ENCODE assay signal across 18 cellular contexts in the genomic region with DNA sequence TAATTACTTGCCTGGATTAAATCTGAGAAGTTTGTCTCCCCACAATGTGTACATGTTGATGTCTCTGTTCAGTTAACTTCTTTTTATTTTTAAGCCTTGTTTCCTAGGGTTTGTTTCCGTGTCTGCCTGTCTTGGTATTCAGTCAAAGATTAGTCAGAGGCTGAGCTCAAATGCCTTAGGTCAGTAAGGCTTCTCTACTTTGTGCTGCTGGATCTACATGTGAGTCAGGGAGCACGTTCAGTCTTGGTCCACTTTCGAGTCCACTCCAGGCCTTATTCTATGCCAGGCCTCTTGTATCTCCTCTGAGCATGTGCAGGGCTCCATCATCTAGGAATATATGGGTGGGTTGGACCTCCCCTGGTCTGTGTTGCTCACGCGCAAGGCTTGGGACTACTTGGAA.
A peak's percentile ranks its signal among the peaks of the same experiment; 100 is the strongest.
DNase-seq lines count a peak whose midpoint lies in the region; ATAC-seq and TF ChIP-seq lines count a peak whose summit lies in the region.
"Had no signal": no experiment of that assay in that cellular context is flagged by ENCODE, and none has a peak within 500 bp of the region (broad histone marks: within the 10 kb centered on the region; RNA-seq: fewer than 3 reads in every experiment).

No MANE protein-coding gene starts in this region.

- H4K20me1 ChIP-seq in mammary epithelial cell (ENCODE audit: insufficient read depth, low read length), result no peaks in the 10 kb centered on the region

- peaks cover 2% of the 10 kb centered on the region for H3K4me1 ChIP-seq in mammary epithelial cell (ENCODE audit: insufficient read depth, low read length)
- no peaks in the 10 kb centered on the region for H3K4me1 ChIP-seq in heart right ventricle
- no peaks in the 10 kb centered on the region for H3K4me1 ChIP-seq in effector memory CD4-positive, alpha-beta T cell (ENCODE audit: control insufficient read depth, insufficient read depth, low read length, poor library complexity, severe bottlenecking)
- H3K4me1 ChIP-seq: pancreas had no signal

- H3K4me2 ChIP-seq in mammary epithelial cell (ENCODE audit: insufficient read depth, low read depth, low read length), result no peak overlapping the region

- H3K4me3 ChIP-seq in mammary epithelial cell (replicated peaks in 1 of 3; ENCODE audit: insufficient read depth in 1 of 3, low read depth in 2 of 3, low read length in 3 of 3), result no peak overlapping the region
- H3K4me3 ChIP-seq in fibroblast of villous mesenchyme (ENCODE audit: low read depth, low read length), result no peak overlapping the region
- no peak overlapping the region for H3K4me3 ChIP-seq in heart right ventricle
- H3K4me3 ChIP-seq in effector memory CD4-positive, alpha-beta T cell (ENCODE audit: insufficient read depth, low read depth, low read length, poor library complexity, severe bottlenecking), result no peak overlapping the region
- H3K4me3 ChIP-seq: pancreas had no signal

- no peak overlapping the region for H3K9ac ChIP-seq in mammary epithelial cell (ENCODE audit: insufficient read depth, low read length)

- DNase-seq in AG08395 (ENCODE audit: low spot score) (peak; percentile 79), HPDE6-E6E7 (ENCODE audit: extremely low spot score) (peak; percentile 22), mammary epithelial cell (peak; percentile 72), fibroblast of villous mesenchyme (ENCODE audit: low read depth) (peak; percentile 69), GF-D8 (lab: John Stamatoyannopoulos, UW) (no peak), heart right ventricle (no peak), D341Med (ENCODE audit: low spot score) (no peak)
- DNase-seq in effector memory CD4-positive, alpha-beta T cell, result no peak
- DNase-seq: activated CD4-positive, alpha-beta T cell treated with anti-CD3 and anti-CD28 coated beads for 4 hours; activated T-cell treated with anti-CD3 and anti-CD28 coated beads for 4 hours; COR-L47; GDM1; hippocampal formation; Karpas-422; left colon; NCI-H446; pancreas; stimulated activated naive CD4-positive, alpha-beta T cell treated with Interleukin-2 at 50 U/mL for 16 hours had no signal

- no peaks in the 10 kb centered on the region for H3K27me3 ChIP-seq in mammary epithelial cell (ENCODE audit: insufficient read depth, low read length)
- H3K27me3 ChIP-seq in heart right ventricle, result no peaks in the 10 kb centered on the region
- no peaks in the 10 kb centered on the region for H3K27me3 ChIP-seq in effector memory CD4-positive, alpha-beta T cell (replicated peaks; ENCODE audit: control insufficient read depth, insufficient read depth, low read length, poor library complexity, severe bottlenecking)
- H3K27me3 ChIP-seq: pancreas had no signal

- H3K27ac ChIP-seq in mammary epithelial cell (ENCODE audit: insufficient read depth, low read depth, low read length) (no peak overlapping the region), heart right ventricle (no peak overlapping the region)
- H3K27ac ChIP-seq in effector memory CD4-positive, alpha-beta T cell (ENCODE audit: insufficient read depth, low read length, poor library complexity, severe bottlenecking), result no peak overlapping the region
- H3K27ac ChIP-seq: pancreas had no signal

- in situ Hi-C loops in mammary epithelial cell (cut with MboI; ENCODE audit: low sequenced_read_pairs in 2 of 2), result no loop called here

- CTCF ChIA-PET in mammary epithelial cell (lab: Charles Lee; ENCODE audit: low non-redundant PET), result no interaction called here

- no peaks in the 10 kb centered on the region for H3K9me3 ChIP-seq in mammary epithelial cell (replicated peaks; ENCODE audit: insufficient read depth, low read length)
- H3K9me3 ChIP-seq in heart right ventricle, result peaks cover 0 to 16% (median 0%) of the 10 kb centered on the region in 11 donors
- no peaks in the 10 kb centered on the region for H3K9me3 ChIP-seq in effector memory CD4-positive, alpha-beta T cell (ENCODE audit: control insufficient read depth, low read length)
- H3K9me3 ChIP-seq: pancreas had no signal

- ATAC-seq in heart right ventricle, result no peak
- ATAC-seq: left colon, pancreas had no signal

- no peaks in the 10 kb centered on the region for H3K79me2 ChIP-seq in mammary epithelial cell (ENCODE audit: insufficient read depth, low read length)

- H3K36me3 ChIP-seq in mammary epithelial cell (ENCODE audit: insufficient read depth, low read length) (no peaks in the 10 kb centered on the region), heart right ventricle (no peaks in the 10 kb centered on the region)
- no peaks in the 10 kb centered on the region for H3K36me3 ChIP-seq in effector memory CD4-positive, alpha-beta T cell (ENCODE audit: control insufficient read depth, insufficient read depth, low read length)
- H3K36me3 ChIP-seq: pancreas had no signal

- TF ChIP-seq CTCF in mammary epithelial cell (conservative IDR thresholded peaks at IDR 0.05 in 1 of 2, IDR thresholded peaks at IDR 0.05 in 1 of 2; ENCODE audit: extremely low read depth in 1 of 2, insufficient read depth in 1 of 2, low read depth in 1 of 2, low read length in 2 of 2), result no peak
- TF ChIP-seq CTCF in fibroblast of villous mesenchyme (IDR thresholded peaks at IDR 0.05; ENCODE audit: insufficient read depth, low read depth, low read length), result no peak
- TF ChIP-seq CTCF in heart right ventricle (IDR thresholded peaks at IDR 0.05), result no peak

- no TSS peak for BruUV-seq in mammary epithelial cell (replicated peaks; lab: Mats Ljungman, UMichigan)

- peak overlapping the region; percentile 9 for H2AFZ ChIP-seq in mammary epithelial cell (ENCODE audit: low read depth, low read length)

- 87% methylated on average over 5 of the region's 5 CpGs for WGBS in mammary epithelial cell (ENCODE audit: low coverage, missing lambda C conversion rate)
- 85 to 87% methylated on average over 5 of the region's 5 CpGs for WGBS in heart right ventricle, 2 donors

- dilution Hi-C loops in mammary epithelial cell (cut with HindIII; ENCODE audit: low sequenced_read_pairs), result no loop called here

- intact Hi-C loops in mammary epithelial cell (cut with micrococcal nuclease), result loop anchor here (5.0 kb wide), 1 partner anchor 93 kb away; a partner anchor contains a TSS
- intact Hi-C loops in heart right ventricle (cut with DNase I), result no loop called here

Comparison
In these comparisons a context has a peak if more than half of its experiments do, and no peak if none do; other contexts are left out.
1. DNase-seq: peak in AG08395 (single experiment), HPDE6-E6E7 (single experiment), mammary epithelial cell (single experiment) and fibroblast of villous mesenchyme (single experiment); none in GF-D8 (single experiment), heart right ventricle (0 of 2), effector memory CD4-positive, alpha-beta T cell (0 of 3) and D341Med (single experiment).